In the genomic region with DNA sequence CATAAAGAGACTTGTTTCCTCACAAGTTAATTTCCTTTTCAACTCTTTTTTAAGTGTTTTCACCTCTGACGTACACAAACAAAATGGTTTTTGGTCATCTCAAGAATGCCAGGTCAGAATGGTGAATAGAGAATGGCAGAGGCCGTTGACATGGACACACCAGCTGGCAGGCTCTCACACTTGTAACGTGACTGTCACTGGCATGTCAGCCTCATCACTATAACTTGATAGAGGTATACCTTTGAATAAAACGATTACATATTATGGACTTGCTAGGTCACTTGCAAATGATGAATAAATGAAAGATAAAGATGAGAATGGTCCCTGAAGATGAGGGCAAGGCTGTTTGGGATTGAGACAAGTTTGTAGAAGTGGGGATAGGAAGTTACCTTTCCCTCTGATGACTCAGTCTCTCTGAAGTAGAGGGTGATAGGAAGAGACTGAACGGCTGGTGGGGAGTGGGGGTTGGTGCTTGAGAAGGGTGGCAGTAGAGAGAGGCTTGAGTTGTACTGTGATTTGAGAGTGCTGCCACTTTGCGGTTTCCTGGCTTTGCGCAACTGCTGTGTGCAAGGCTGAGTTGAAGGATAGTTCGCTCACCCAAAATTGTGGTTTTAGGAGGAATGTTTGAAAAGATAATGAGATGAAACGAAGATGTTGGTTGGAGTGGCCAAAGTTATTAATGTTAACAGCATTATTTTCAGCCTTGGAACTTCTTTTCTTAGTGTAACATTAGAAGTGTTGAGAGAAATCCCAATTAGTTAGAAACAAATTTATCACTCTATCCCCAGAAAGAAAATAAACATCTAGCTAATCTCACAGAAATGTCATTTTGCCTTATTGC, we compare ENCODE assay signal across 1 cellular context.
A peak's percentile ranks its signal among the peaks of the same experiment; 100 is the strongest.
TF ChIP-seq lines count a peak whose summit lies in the region.

No MANE protein-coding gene starts in this region.

TF ChIP-seq in K562, 482 proteins besides CTCF, POLR2A, EP300 and RAD21 (continued from another document and continues in another):
- TF ChIP-seq PATZ1 (CRISPR knock-in tag; IDR thresholded peaks at IDR 0.05; ENCODE audit: borderline replicate concordance) (no peak), SRSF1 (IDR thresholded peaks at IDR 0.05; ENCODE audit: low read depth, low read length) (no peak), NCOA2 (IDR thresholded peaks at IDR 0.05; ENCODE audit: partially characterized antibody in 2 of 2) (no peak), ZNF124 (CRISPR knock-in tag; IDR thresholded peaks at IDR 0.05) (no peak), FOXK1 (CRISPR knock-in tag; IDR thresholded peaks at IDR 0.05; ENCODE audit: borderline replicate concordance) (no peak), CBX1 (IDR thresholded peaks at IDR 0.05; ENCODE audit: low read depth) (no peak), ZNF561 (CRISPR knock-in tag; conservative IDR thresholded peaks at IDR 0.05) (no peak), JUND (IDR thresholded peaks at IDR 0.05; ENCODE audit: borderline replicate concordance, low read depth, low read length) (peak; percentile 68; the same call in 1 of the 2 replicates), JUND (tag; IDR thresholded peaks at IDR 0.05; ENCODE audit: borderline replicate concordance, low read depth, low read length) (peak; percentile 45; the same call in 1 of the 3 replicates), MCM3 (IDR thresholded peaks at IDR 0.05) (no peak), GTF2E2 (tag; IDR thresholded peaks at IDR 0.05) (no peak), ATF3 (IDR thresholded peaks at IDR 0.05) (peak; percentile 54; the same call in 1 of the 2 replicates), ATF3 (CRISPR knock-in tag; conservative IDR thresholded peaks at IDR 0.05) (no peak), ZNF717 (CRISPR knock-in tag; IDR thresholded peaks at IDR 0.05) (no peak), ZNF77 (CRISPR knock-in tag; IDR thresholded peaks at IDR 0.05) (no peak), EP400 (IDR thresholded peaks at IDR 0.05) (no peak), ZNF24 (IDR thresholded peaks at IDR 0.05) (no peak), ESRRB (CRISPR knock-in tag; IDR thresholded peaks at IDR 0.05; ENCODE audit: borderline replicate concordance) (no peak), DNMT1 (IDR thresholded peaks at IDR 0.05) (no peak), RFX7 (CRISPR knock-in tag; IDR thresholded peaks at IDR 0.05) (no peak), CBFA2T2 (conservative IDR thresholded peaks at IDR 0.05) (peak; percentile 66), TAF15 (IDR thresholded peaks at IDR 0.05; ENCODE audit: low read depth, low read length) (no peak), PPARD (CRISPR knock-in tag; IDR thresholded peaks at IDR 0.05) (no peak), ZNF143 (CRISPR knock-in tag; IDR thresholded peaks at IDR 0.05) (no peak), MCM5 (IDR thresholded peaks at IDR 0.05; ENCODE audit: low read depth) (no peak), CAMTA2 (CRISPR knock-in tag; conservative IDR thresholded peaks at IDR 0.05) (no peak), ARID1B (IDR thresholded peaks at IDR 0.05) (peak; percentile 78), GABPB2 (CRISPR knock-in tag; conservative IDR thresholded peaks at IDR 0.05) (no peak), C11orf30 (IDR thresholded peaks at IDR 0.05; ENCODE audit: low read depth) (no peak), BRF1 (IDR thresholded peaks at IDR 0.05; ENCODE audit: borderline replicate concordance, extremely low read depth, insufficient read length) (no peak), TOE1 (IDR thresholded peaks at IDR 0.05; ENCODE audit: borderline replicate concordance) (no peak), TOE1 (CRISPR knock-in tag; IDR thresholded peaks at IDR 0.05; ENCODE audit: borderline replicate concordance, low read depth) (no peak), ZBTB8A (IDR thresholded peaks at IDR 0.05; ENCODE audit: partially characterized antibody) (no peak), NRF1 (conservative IDR thresholded peaks at IDR 0.05 in 1 of 2, IDR thresholded peaks at IDR 0.05 in 1 of 2) (peak; percentile 23 to 54; a peak in 2 of 4 replicates), ZNF551 (CRISPR knock-in tag; IDR thresholded peaks at IDR 0.05) (no peak), HDAC2 (IDR thresholded peaks at IDR 0.05) (no peak), CHCHD3 (CRISPR knock-in tag; IDR thresholded peaks at IDR 0.05) (no peak), ZNF232 (CRISPR knock-in tag; IDR thresholded peaks at IDR 0.05) (no peak), ZNF445 (CRISPR knock-in tag; IDR thresholded peaks at IDR 0.05; ENCODE audit: low read depth) (no peak), ZBTB17 (CRISPR knock-in tag; IDR thresholded peaks at IDR 0.05) (no peak), COPS2 (conservative IDR thresholded peaks at IDR 0.05) (no peak), TAF9B (IDR thresholded peaks at IDR 0.05; ENCODE audit: partially characterized antibody) (no peak), OTX1 (CRISPR knock-in tag; IDR thresholded peaks at IDR 0.05) (no peak), MITF (IDR thresholded peaks at IDR 0.05) (no peak), NCOA4 (IDR thresholded peaks at IDR 0.05; ENCODE audit: partially characterized antibody) (no peak), HLTF (IDR thresholded peaks at IDR 0.05) (no peak), PRPF4 (IDR thresholded peaks at IDR 0.05; ENCODE audit: insufficient read depth, low read depth, low read length, poor library complexity, severe bottlenecking) (no peak), ZBTB5 (IDR thresholded peaks at IDR 0.05) (no peak), ZNF134 (CRISPR knock-in tag; conservative IDR thresholded peaks at IDR 0.05) (no peak), ZNF695 (CRISPR knock-in tag; IDR thresholded peaks at IDR 0.05) (no peak), ZNF174 (CRISPR knock-in tag; IDR thresholded peaks at IDR 0.05) (no peak), ZNF347 (CRISPR knock-in tag; IDR thresholded peaks at IDR 0.05; ENCODE audit: low read depth) (no peak), KAT8 (IDR thresholded peaks at IDR 0.05; ENCODE audit: low read depth) (no peak), ZNF76 (CRISPR knock-in tag; IDR thresholded peaks at IDR 0.05; ENCODE audit: borderline replicate concordance) (no peak), LEF1 (IDR thresholded peaks at IDR 0.05) (no peak), IRF9 (tag; IDR thresholded peaks at IDR 0.05) (no peak), STAT5A (IDR thresholded peaks at IDR 0.05; ENCODE audit: borderline replicate concordance, low read length) (no peak; the same call in 1 of the 2 replicates)
- TF ChIP-seq, protein P1, sequence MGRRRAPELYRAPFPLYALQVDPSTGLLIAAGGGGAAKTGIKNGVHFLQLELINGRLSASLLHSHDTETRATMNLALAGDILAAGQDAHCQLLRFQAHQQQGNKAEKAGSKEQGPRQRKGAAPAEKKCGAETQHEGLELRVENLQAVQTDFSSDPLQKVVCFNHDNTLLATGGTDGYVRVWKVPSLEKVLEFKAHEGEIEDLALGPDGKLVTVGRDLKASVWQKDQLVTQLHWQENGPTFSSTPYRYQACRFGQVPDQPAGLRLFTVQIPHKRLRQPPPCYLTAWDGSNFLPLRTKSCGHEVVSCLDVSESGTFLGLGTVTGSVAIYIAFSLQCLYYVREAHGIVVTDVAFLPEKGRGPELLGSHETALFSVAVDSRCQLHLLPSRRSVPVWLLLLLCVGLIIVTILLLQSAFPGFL (CRISPR knock-in tag; IDR thresholded peaks at IDR 0.05): no peak
- TF ChIP-seq, protein P2, sequence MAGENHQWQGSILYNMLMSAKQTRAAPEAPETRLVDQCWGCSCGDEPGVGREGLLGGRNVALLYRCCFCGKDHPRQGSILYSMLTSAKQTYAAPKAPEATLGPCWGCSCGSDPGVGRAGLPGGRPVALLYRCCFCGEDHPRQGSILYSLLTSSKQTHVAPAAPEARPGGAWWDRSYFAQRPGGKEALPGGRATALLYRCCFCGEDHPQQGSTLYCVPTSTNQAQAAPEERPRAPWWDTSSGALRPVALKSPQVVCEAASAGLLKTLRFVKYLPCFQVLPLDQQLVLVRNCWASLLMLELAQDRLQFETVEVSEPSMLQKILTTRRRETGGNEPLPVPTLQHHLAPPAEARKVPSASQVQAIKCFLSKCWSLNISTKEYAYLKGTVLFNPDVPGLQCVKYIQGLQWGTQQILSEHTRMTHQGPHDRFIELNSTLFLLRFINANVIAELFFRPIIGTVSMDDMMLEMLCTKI (IDR thresholded peaks at IDR 0.05; ENCODE audit: partially characterized antibody): no peak
- TF ChIP-seq, protein P3, sequence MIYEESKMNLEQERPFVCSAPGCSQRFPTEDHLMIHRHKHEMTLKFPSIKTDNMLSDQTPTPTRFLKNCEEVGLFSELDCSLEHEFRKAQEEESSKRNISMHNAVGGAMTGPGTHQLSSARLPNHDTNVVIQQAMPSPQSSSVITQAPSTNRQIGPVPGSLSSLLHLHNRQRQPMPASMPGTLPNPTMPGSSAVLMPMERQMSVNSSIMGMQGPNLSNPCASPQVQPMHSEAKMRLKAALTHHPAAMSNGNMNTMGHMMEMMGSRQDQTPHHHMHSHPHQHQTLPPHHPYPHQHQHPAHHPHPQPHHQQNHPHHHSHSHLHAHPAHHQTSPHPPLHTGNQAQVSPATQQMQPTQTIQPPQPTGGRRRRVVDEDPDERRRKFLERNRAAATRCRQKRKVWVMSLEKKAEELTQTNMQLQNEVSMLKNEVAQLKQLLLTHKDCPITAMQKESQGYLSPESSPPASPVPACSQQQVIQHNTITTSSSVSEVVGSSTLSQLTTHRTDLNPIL (CRISPR knock-in tag; IDR thresholded peaks at IDR 0.05): no peak
- TF ChIP-seq, protein P4, sequence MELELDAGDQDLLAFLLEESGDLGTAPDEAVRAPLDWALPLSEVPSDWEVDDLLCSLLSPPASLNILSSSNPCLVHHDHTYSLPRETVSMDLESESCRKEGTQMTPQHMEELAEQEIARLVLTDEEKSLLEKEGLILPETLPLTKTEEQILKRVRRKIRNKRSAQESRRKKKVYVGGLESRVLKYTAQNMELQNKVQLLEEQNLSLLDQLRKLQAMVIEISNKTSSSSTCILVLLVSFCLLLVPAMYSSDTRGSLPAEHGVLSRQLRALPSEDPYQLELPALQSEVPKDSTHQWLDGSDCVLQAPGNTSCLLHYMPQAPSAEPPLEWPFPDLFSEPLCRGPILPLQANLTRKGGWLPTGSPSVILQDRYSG (tag; conservative IDR thresholded peaks at IDR 0.05; ENCODE audit: low read depth): no peak
